In genomic region chr18:45255142-45255890, GRCh38 we compare ENCODE assay signal across 12 cellular contexts.
DNase-seq lines count a peak whose midpoint lies in the region; ATAC-seq and TF ChIP-seq lines count a peak whose summit lies in the region.
"Had no signal": no experiment of that assay in that cellular context is flagged by ENCODE, and none has a peak within 500 bp of the region (broad histone marks: within the 10 kb centered on the region; RNA-seq: fewer than 3 reads in every experiment).

No MANE protein-coding gene starts in this region.

- peak; percentile 59 for ATAC-seq in mucosa of descending colon
- ATAC-seq: activated CD8-positive, alpha-beta T cell treated with anti-CD3 and anti-CD28 coated beads, Interleukin-2, amount 10 ng/mL, durations not matched to agents 7 days and 5 days had no signal

- POLR2A ChIA-PET in AG04449 (lab: Yijun Ruan, JAX) = interaction anchor here (0.6 to 0.8 kb wide), 2 partner anchors 10 to 85 kb away, joined by 3 read pairs; no protein-coding TSS in a partner anchor

- H3K27ac ChIP-seq in endodermal cell (ENCODE audit: low read depth, low read length) = no peak overlapping the region
- H3K27ac ChIP-seq: parathyroid adenoma had no signal

- no peaks in the 10 kb centered on the region for H3K4me1 ChIP-seq in endodermal cell (ENCODE audit: control insufficient read depth, insufficient read depth, low read length)
- no peaks in the 10 kb centered on the region for H3K4me1 ChIP-seq in mucosa of descending colon (ENCODE audit: low read depth)
- H3K4me1 ChIP-seq: parathyroid adenoma had no signal

- DNase-seq in AG04449 (ENCODE audit: low read depth, low spot score) = peak; percentile 81
- DNase-seq in NCI-H226 = peak; percentile 55
- no peak for DNase-seq in endodermal cell
- peak in 1 of 3 donors; percentile 27 for DNase-seq in mucosa of descending colon
- DNase-seq in foreskin melanocyte = no peak
- no peak for DNase-seq in DMS 273 (lab: John Stamatoyannopoulos, UW; ENCODE audit: unreplicated experiment)
- no peak for DNase-seq in CD14-positive monocyte (ENCODE audit: low spot score)
- DNase-seq in NCI-H1436 treated with DMSO at 0.1 percent for 48 hours (lab: John Stamatoyannopoulos, UW) = no peak
- DNase-seq: activated CD8-positive, alpha-beta T cell treated with anti-CD3 and anti-CD28 coated beads, Interleukin-2, amount 10 ng/mL, durations not matched to agents 7 days and 5 days; effector CD4-positive, alpha-beta T cell; NCI-H82 had no signal

- H3K27me3 Mint-ChIP-seq in endodermal cell (ENCODE audit: insufficient read depth) (no peaks in the 10 kb centered on the region), CD14-positive monocyte (ENCODE audit: low read depth in 3 of 3) (no peaks in the 10 kb centered on the region)

- H3K4me3 Mint-ChIP-seq in endodermal cell (no peak overlapping the region), CD14-positive monocyte (no peak overlapping the region)
- H3K4me3 Mint-ChIP-seq: activated CD8-positive, alpha-beta T cell treated with anti-CD3 and anti-CD28 coated beads, Interleukin-2, amount 10 ng/mL, durations not matched to agents 7 days and 5 days had no signal

- H3K27ac Mint-ChIP-seq in endodermal cell (no peak overlapping the region), CD14-positive monocyte (no peak overlapping the region)
- H3K27ac Mint-ChIP-seq: activated CD8-positive, alpha-beta T cell treated with anti-CD3 and anti-CD28 coated beads, Interleukin-2, amount 10 ng/mL, durations not matched to agents 7 days and 5 days had no signal

- CTCF ChIA-PET in AG04449 (lab: Yijun Ruan, JAX) = interaction anchor here (1.2 to 1.5 kb wide), 3 partner anchors 20 to 185 kb away, joined by 3 to 5 read pairs (median 4); no protein-coding TSS in a partner anchor

- no peaks in the 10 kb centered on the region for H3K9me3 ChIP-seq in endodermal cell (ENCODE audit: control insufficient read depth, low read length)
- no peaks in the 10 kb centered on the region for H3K9me3 ChIP-seq in mucosa of descending colon

- H3K4me1 Mint-ChIP-seq in endodermal cell (peaks cover 4% of the 10 kb centered on the region), CD14-positive monocyte (peaks cover 4% of the 10 kb centered on the region)

- no peak overlapping the region for H3K9ac ChIP-seq in endodermal cell (ENCODE audit: extremely low read depth, low read length, poor library complexity, severe bottlenecking)
- H3K9ac ChIP-seq: parathyroid adenoma had no signal

- H3K27me3 ChIP-seq in endodermal cell (ENCODE audit: control insufficient read depth, insufficient read depth, low read length, poor library complexity, severe bottlenecking) = no peaks in the 10 kb centered on the region

- no peaks in the 10 kb centered on the region for H3K9me3 Mint-ChIP-seq in endodermal cell
- no peaks in the 10 kb centered on the region for H3K9me3 Mint-ChIP-seq in CD14-positive monocyte

- TF ChIP-seq CTCF in AG04449 (IDR thresholded peaks at IDR 0.05; ENCODE audit: insufficient read depth, low read length, missing control alignments) = peak; percentile 3
- TF ChIP-seq CTCF in endodermal cell (conservative IDR thresholded peaks at IDR 0.05) = peak; percentile 39
- TF ChIP-seq CTCF in mucosa of descending colon (IDR thresholded peaks at IDR 0.05) = no peak
- no peak for TF ChIP-seq CTCF in CD14-positive monocyte (IDR thresholded peaks at IDR 0.05)

- 91 to 92% methylated on average over 4 to 7 of the region's 7 CpGs for WGBS in endodermal cell (ENCODE audit: insufficient coverage in 1 of 2, insufficient read length in 1 of 2), 2 experiments

- H3K36me3 ChIP-seq in endodermal cell (ENCODE audit: control insufficient read depth, insufficient read depth, low read length) (no peaks in the 10 kb centered on the region), mucosa of descending colon (ENCODE audit: low read depth) (no peaks in the 10 kb centered on the region)

- no peaks in the 10 kb centered on the region for H3K36me3 Mint-ChIP-seq in endodermal cell (ENCODE audit: low read depth)
- no peaks in the 10 kb centered on the region for H3K36me3 Mint-ChIP-seq in CD14-positive monocyte

- intact Hi-C loops in mucosa of descending colon (cut with DNase I, micrococcal nuclease) = no loop called here
- intact Hi-C loops in CD14-positive monocyte (cut with micrococcal nuclease) = no loop called here

- no peak overlapping the region for H3K4me3 ChIP-seq in AG04449 (ENCODE audit: low read depth, low read length)
- no peak overlapping the region for H3K4me3 ChIP-seq in endodermal cell (ENCODE audit: low read length)
- no peak overlapping the region for H3K4me3 ChIP-seq in mucosa of descending colon

Comparison
In these comparisons a context has a peak if more than half of its experiments do, and no peak if none do; other contexts are left out.
1. DNase-seq: peak in AG04449 (single experiment) and NCI-H226 (single experiment); none in endodermal cell (single experiment), foreskin melanocyte (single experiment), DMS 273 (single experiment), CD14-positive monocyte (single experiment) and NCI-H1436 treated with DMSO at 0.1 percent for 48 hours (single experiment).
2. CTCF ChIP-seq: peak in AG04449 (single experiment) and endodermal cell (single experiment); none in mucosa of descending colon (single experiment) and CD14-positive monocyte (single experiment).